In genomic region chr22:28051787-28052356, GRCh38 we compare ENCODE assay signal across 8 cellular contexts.
A peak's percentile ranks its signal among the peaks of the same experiment; 100 is the strongest.
DNase-seq lines count a peak whose midpoint lies in the region; ATAC-seq and TF ChIP-seq lines count a peak whose summit lies in the region.

No MANE protein-coding gene starts in this region.

- H3K27ac Mint-ChIP-seq in glutamatergic neuron (ENCODE audit: unreplicated experiment) (no peak overlapping the region), progenitor cell of endocrine pancreas (no peak overlapping the region)

- DNase-seq in activated CD4-positive, alpha-beta T cell treated with anti-CD3 and anti-CD28 coated beads for 24 hours (ENCODE audit: low read depth in 2 of 2), result peak; percentile 14 to 43
- no peak for DNase-seq in activated CD4-positive, alpha-beta T cell treated with anti-CD3 and anti-CD28 coated beads for 1 hour
- peak; percentile 48 to 65 for DNase-seq in NCI-H2081 (lab: John Stamatoyannopoulos, UW)
- DNase-seq in activated T-cell treated with anti-CD3 and anti-CD28 coated beads, Interleukin-2, amount 50 U/mL, for 1 hour, result peak; percentile 35
- DNase-seq in glutamatergic neuron, result peak; percentile 89
- peak; percentile 61 for DNase-seq in progenitor cell of endocrine pancreas (ENCODE audit: low spot score, unreplicated experiment)

- ATAC-seq in GM21619 (IDR thresholded peaks at IDR 0.05; ENCODE audit: unreplicated experiment), result no peak
- ATAC-seq in GM18861 (IDR thresholded peaks at IDR 0.05; ENCODE audit: unreplicated experiment), result no peak

- H3K4me3 Mint-ChIP-seq in glutamatergic neuron (ENCODE audit: unreplicated experiment) (no peak overlapping the region), progenitor cell of endocrine pancreas (ENCODE audit: low read depth) (no peak overlapping the region)

- H3K9me3 Mint-ChIP-seq in glutamatergic neuron (ENCODE audit: unreplicated experiment) (no peaks in the 10 kb centered on the region), progenitor cell of endocrine pancreas (ENCODE audit: low read depth) (no peaks in the 10 kb centered on the region)

- H3K36me3 Mint-ChIP-seq in glutamatergic neuron (ENCODE audit: unreplicated experiment) (no peaks in the 10 kb centered on the region), progenitor cell of endocrine pancreas (ENCODE audit: insufficient read depth) (no peaks in the 10 kb centered on the region)

- H3K27me3 Mint-ChIP-seq in glutamatergic neuron (ENCODE audit: unreplicated experiment) (peaks cover 6% of the 10 kb centered on the region), progenitor cell of endocrine pancreas (no peaks in the 10 kb centered on the region)

- H3K4me1 Mint-ChIP-seq in glutamatergic neuron (ENCODE audit: low read depth, unreplicated experiment), result peaks cover 39% of the 10 kb centered on the region
- H3K4me1 Mint-ChIP-seq in progenitor cell of endocrine pancreas (ENCODE audit: low read depth), result peaks cover 2% of the 10 kb centered on the region

- peak; percentile 87 for TF ChIP-seq CTCF in glutamatergic neuron (IDR thresholded peaks at IDR 0.05; ENCODE audit: partially characterized antibody, unreplicated experiment)
- peak; percentile 92 for TF ChIP-seq CTCF in progenitor cell of endocrine pancreas (IDR thresholded peaks at IDR 0.05; ENCODE audit: unreplicated experiment)
